12 cellular contexts compared by ENCODE assay signal in genomic region chr11:66067640-66068039, GRCh38. TPM values are rescaled to one million over a fixed set of nuclear protein-coding genes. Genes with fewer than 3 reads are reported as not detected.
DNase-seq lines count a peak whose midpoint lies in the region; ATAC-seq and TF ChIP-seq lines count a peak whose summit lies in the region.
"Had no signal": no experiment of that assay in that cellular context is flagged by ENCODE, and none has a peak within 500 bp of the region (broad histone marks: within the 10 kb centered on the region; RNA-seq: fewer than 3 reads in every experiment).

No MANE protein-coding gene starts in this region.

- H3K4me1 ChIP-seq in heart left ventricle (peaks cover 0 to 53% (median 33%) of the 10 kb centered on the region in 12 donors), upper lobe of right lung (peaks cover 26% of the 10 kb centered on the region)
- peaks cover 13 to 14% of the 10 kb centered on the region in 2 donors for H3K4me1 ChIP-seq in naive thymus-derived CD4-positive, alpha-beta T cell (ENCODE audit: control insufficient read depth in 2 of 2, insufficient read depth in 2 of 2, low read length in 2 of 2)

- intact Hi-C loops in heart left ventricle (cut with DNase I) = loop anchor here in 4 of 10 donors (1.0 to 5.0 kb wide), 3 partner anchors 15 to 65 kb away; partner anchors contain the start of gene SF3B2 (in 2 of the 4)
- intact Hi-C loops in left cardiac atrium (cut with DNase I) = no loop called here
- intact Hi-C loops in naive thymus-derived CD4-positive, alpha-beta T cell (cut with micrococcal nuclease) = loop anchor here (1.0 to 5.0 kb wide), 7 partner anchors 23 to 67 kb away; partner anchors contain the start of genes BANF1 (in 1 of the 2) and EIF1AD (in 1 of the 2)
- intact Hi-C loops in upper lobe of right lung (cut with DNase I) = loop anchor here (10.0 kb wide), 1 partner anchor 67 kb away; no protein-coding TSS in a partner anchor

- H3K36me3 Mint-ChIP-seq in activated naive CD8-positive, alpha-beta T cell treated with anti-CD3 and anti-CD28 coated beads for 36 hours = peaks cover 77% of the 10 kb centered on the region
- peaks cover 22 to 58% (median 44%) of the 10 kb centered on the region in 5 donors for H3K36me3 Mint-ChIP-seq in naive thymus-derived CD4-positive, alpha-beta T cell

- TF ChIP-seq CTCF in heart left ventricle (IDR thresholded peaks at IDR 0.05) (no peak), upper lobe of right lung (IDR thresholded peaks at IDR 0.05) (no peak)

- peak overlapping the region; percentile 94 for H3K27ac Mint-ChIP-seq in activated naive CD8-positive, alpha-beta T cell treated with anti-CD3 and anti-CD28 coated beads for 36 hours
- peak overlapping the region; percentile 72 to 99 (median 93) for H3K27ac Mint-ChIP-seq in naive thymus-derived CD4-positive, alpha-beta T cell

- POLR2A ChIA-PET in naive thymus-derived CD4-positive, alpha-beta T cell (lab: Charles Lee) = interaction anchor here (1.2 to 8.2 kb wide), 10 partner anchors 9 to 65 kb away, joined by 3 to 139 read pairs (median 6); partner anchors contain the start of genes BANF1, EIF1AD and SF3B2

- peak overlapping the region in 10 of 12 donors; percentile 95 to 100 (median 100) for H3K27ac ChIP-seq in heart left ventricle
- peak overlapping the region; percentile 44 for H3K27ac ChIP-seq in naive thymus-derived CD4-positive, alpha-beta T cell (ENCODE audit: low read depth, low read length)
- H3K27ac ChIP-seq in upper lobe of right lung = peak overlapping the region; percentile 55
- H3K27ac ChIP-seq: SJSA1 had no signal

- H3K4me3 Mint-ChIP-seq in activated naive CD8-positive, alpha-beta T cell treated with anti-CD3 and anti-CD28 coated beads for 36 hours = no peak overlapping the region
- peak overlapping the region in 1 of 10 donors; percentile 93 for H3K4me3 Mint-ChIP-seq in naive thymus-derived CD4-positive, alpha-beta T cell

- H3K9me3 ChIP-seq in heart left ventricle (no peaks in the 10 kb centered on the region), upper lobe of right lung (no peaks in the 10 kb centered on the region)
- H3K9me3 ChIP-seq in naive thymus-derived CD4-positive, alpha-beta T cell (ENCODE audit: control insufficient read depth in 2 of 3, low read length in 3 of 3) = no peaks in the 10 kb centered on the region

- H3K27me3 Mint-ChIP-seq in activated naive CD8-positive, alpha-beta T cell treated with anti-CD3 and anti-CD28 coated beads for 36 hours = no peaks in the 10 kb centered on the region
- no peaks in the 10 kb centered on the region for H3K27me3 Mint-ChIP-seq in naive thymus-derived CD4-positive, alpha-beta T cell

- peaks cover 64% of the 10 kb centered on the region for H3K4me1 Mint-ChIP-seq in activated naive CD8-positive, alpha-beta T cell treated with anti-CD3 and anti-CD28 coated beads for 36 hours
- H3K4me1 Mint-ChIP-seq in naive thymus-derived CD4-positive, alpha-beta T cell = peaks cover 44 to 67% (median 55%) of the 10 kb centered on the region in 7 donors

- ATAC-seq in heart left ventricle = no peak
- ATAC-seq in left cardiac atrium = no peak
- ATAC-seq in naive thymus-derived CD4-positive, alpha-beta T cell = no peak
- ATAC-seq in upper lobe of right lung = no peak
- ATAC-seq in HG03175 (IDR thresholded peaks at IDR 0.05; ENCODE audit: unreplicated experiment) = no peak

- H3K4me3 ChIP-seq in heart left ventricle (no peak overlapping the region), upper lobe of right lung (no peak overlapping the region)
- H3K4me3 ChIP-seq in naive thymus-derived CD4-positive, alpha-beta T cell (ENCODE audit: low read length) = no peak overlapping the region
- H3K4me3 ChIP-seq: coronary artery, GM12878, SJSA1 had no signal

- no peaks in the 10 kb centered on the region for H3K27me3 ChIP-seq in heart left ventricle
- no peaks in the 10 kb centered on the region for H3K27me3 ChIP-seq in naive thymus-derived CD4-positive, alpha-beta T cell (ENCODE audit: control insufficient read depth in 2 of 2, insufficient read depth in 2 of 2, low read length in 2 of 2)
- no peaks in the 10 kb centered on the region for H3K27me3 ChIP-seq in upper lobe of right lung
- H3K27me3 ChIP-seq: SJSA1 had no signal

- no peak for TF ChIP-seq POLR2A in heart left ventricle (IDR thresholded peaks at IDR 0.05)

- DNase-seq in heart left ventricle = no peak
- no peak for DNase-seq in left cardiac atrium
- DNase-seq in activated naive CD8-positive, alpha-beta T cell treated with anti-CD3 and anti-CD28 coated beads for 36 hours = no peak
- no peak for DNase-seq in naive thymus-derived CD4-positive, alpha-beta T cell
- DNase-seq in upper lobe of right lung = no peak
- DNase-seq in NCI-H748 (lab: John Stamatoyannopoulos, UW; ENCODE audit: unreplicated experiment) = no peak
- no peak for DNase-seq in AG08395 (ENCODE audit: low spot score)

- H3K9me3 Mint-ChIP-seq in activated naive CD8-positive, alpha-beta T cell treated with anti-CD3 and anti-CD28 coated beads for 36 hours = peaks cover 2% of the 10 kb centered on the region
- H3K9me3 Mint-ChIP-seq in naive thymus-derived CD4-positive, alpha-beta T cell = peaks cover 0 to 8% (median 0%) of the 10 kb centered on the region in 11 donors

- H3K36me3 ChIP-seq in heart left ventricle (peaks cover 0 to 69% (median 59%) of the 10 kb centered on the region in 9 donors), upper lobe of right lung (peaks cover 63% of the 10 kb centered on the region)
- H3K36me3 ChIP-seq in naive thymus-derived CD4-positive, alpha-beta T cell (ENCODE audit: control insufficient read depth in 2 of 3, insufficient read depth in 3 of 3, low read length in 3 of 3) = peaks cover 18 to 54% (median 36%) of the 10 kb centered on the region in 3 experiments

- CTCF ChIA-PET in naive thymus-derived CD4-positive, alpha-beta T cell (lab: Charles Lee) = interaction anchor here (0.5 to 8.7 kb wide), 21 partner anchors 9 to 291 kb away, joined by 3 to 67 read pairs (median 5); partner anchors contain the start of genes BANF1 and SF3B2

- 85 to 99% (median 96%) methylated on average over 4 of the region's 4 CpGs for WGBS in heart left ventricle, 4 donors

RNA-seq across cellular contexts. Expression of gene PACS1, which starts 2.4 kb away (rescaled TPM):
- total RNA-seq in heart left ventricle = 100 to 1,000 TPM in 3 of 9 donors, 10 to 100 TPM in 6; 39.2 to 151 (median 90.4) TPM
- polyA plus RNA-seq in heart left ventricle = 10 to 100 TPM; 30.6 to 40.2 TPM
- total RNA-seq in left cardiac atrium = 10 to 100 TPM; 51.6 to 74.4 TPM
- total RNA-seq in activated naive CD8-positive, alpha-beta T cell treated with anti-CD3 and anti-CD28 coated beads for 36 hours = 10 to 100 TPM; 58.4 to 61.4 TPM
- 100 to 1,000 TPM; 100 to 314 (median 252) TPM for total RNA-seq in naive thymus-derived CD4-positive, alpha-beta T cell
- polyA plus RNA-seq in naive thymus-derived CD4-positive, alpha-beta T cell = 100 to 1,000 TPM in 1 of 2 donors, 10 to 100 TPM in 1; 48.0 to 116 TPM
- 55.9 TPM for total RNA-seq in upper lobe of right lung

RNA-seq across cellular contexts. Expression of gene SF3B2, which starts 15.5 kb away (rescaled TPM):
- total RNA-seq in heart left ventricle (10 to 100 TPM; 69.8 to 92.9 (median 79.6) TPM), left cardiac atrium (100 to 1,000 TPM in 1 of 2 donors, 10 to 100 TPM in 1; 78.7 to 101 TPM), upper lobe of right lung (149 TPM)
- polyA plus RNA-seq in heart left ventricle = 100 to 1,000 TPM in 1 of 2 donors, 10 to 100 TPM in 1; 43.5 to 106 TPM
- 100 to 1,000 TPM; 268 TPM for total RNA-seq in activated naive CD8-positive, alpha-beta T cell treated with anti-CD3 and anti-CD28 coated beads for 36 hours
- total RNA-seq in naive thymus-derived CD4-positive, alpha-beta T cell = 100 to 1,000 TPM; 163 to 248 (median 206) TPM
- 100 to 1,000 TPM in 1 of 2 donors, 10 to 100 TPM in 1; 81.8 to 140 TPM for polyA plus RNA-seq in naive thymus-derived CD4-positive, alpha-beta T cell

RNA-seq across cellular contexts. Expression of gene GAL3ST3, which starts 18.7 kb away (rescaled TPM):
- total RNA-seq in heart left ventricle (1 to 10 TPM in 8 of 9 donors, under 1 TPM in 1; 0.96 to 4.9 (median 2.4) TPM), left cardiac atrium (1 to 10 TPM; 7.8 to 9.8 TPM), upper lobe of right lung (not detected)
- 1 to 10 TPM in 1 of 2 donors, under 1 TPM in 1; 0.08 to 1.1 TPM for polyA plus RNA-seq in heart left ventricle
- under 1 TPM; 0.70 to 0.95 TPM for total RNA-seq in activated naive CD8-positive, alpha-beta T cell treated with anti-CD3 and anti-CD28 coated beads for 36 hours
- total RNA-seq in naive thymus-derived CD4-positive, alpha-beta T cell = not detected
- polyA plus RNA-seq in naive thymus-derived CD4-positive, alpha-beta T cell = not detected
- total RNA-seq: GM12878, SJSA1 had no signal

RNA-seq across cellular contexts. Expression of gene CATSPER1, which starts 41.4 kb away (rescaled TPM):
- total RNA-seq in heart left ventricle = under 1 TPM in 2 of 9 donors, not detected in 7; 0.35 to 0.91 TPM
- under 1 TPM in 1 of 2 donors, not detected in 1; 0.12 TPM for polyA plus RNA-seq in heart left ventricle
- under 1 TPM in 1 of 2 donors, not detected in 1; 0.26 TPM for total RNA-seq in left cardiac atrium
- total RNA-seq in activated naive CD8-positive, alpha-beta T cell treated with anti-CD3 and anti-CD28 coated beads for 36 hours = not detected
- 1 to 10 TPM in 2 of 5 experiments, not detected in 3; 1.4 to 4.2 TPM for total RNA-seq in naive thymus-derived CD4-positive, alpha-beta T cell
- polyA plus RNA-seq in naive thymus-derived CD4-positive, alpha-beta T cell = not detected
- 3.4 TPM for total RNA-seq in upper lobe of right lung
- total RNA-seq: GM12878, H1 had no signal
- polyA plus RNA-seq: H1 had no signal

RNA-seq across cellular contexts. Expression of gene CST6, which starts 55.8 kb away (rescaled TPM):
- total RNA-seq in heart left ventricle (1 to 10 TPM in 3 of 9 donors, under 1 TPM in 1, not detected in 5; 0.87 to 8.3 (median 2.3) TPM), left cardiac atrium (1 to 10 TPM in 1 of 2 donors, under 1 TPM in 1; 0.91 to 2.6 TPM), upper lobe of right lung (23.7 TPM)
- polyA plus RNA-seq in heart left ventricle = 1 to 10 TPM in 1 of 2 donors, not detected in 1; 6.3 TPM
- total RNA-seq in activated naive CD8-positive, alpha-beta T cell treated with anti-CD3 and anti-CD28 coated beads for 36 hours = not detected
- total RNA-seq in naive thymus-derived CD4-positive, alpha-beta T cell = under 1 TPM in 1 of 5 experiments, not detected in 4; 0.42 TPM
- not detected for polyA plus RNA-seq in naive thymus-derived CD4-positive, alpha-beta T cell
- total RNA-seq: GM12878, SJSA1 had no signal
- polyA plus RNA-seq: GM12878 had no signal

Comparison
In these comparisons a context has a peak if more than half of its experiments do, and no peak if none do; other contexts are left out.
1. H3K27ac ChIP-seq: peak in every context shown above with its lines; median percentile 100 in heart left ventricle; 55 in upper lobe of right lung; 44 in naive thymus-derived CD4-positive, alpha-beta T cell.
2. intact Hi-C loops: an anchor here in naive thymus-derived CD4-positive, alpha-beta T cell (1.0 to 5.0 kb wide) and upper lobe of right lung (10.0 kb wide); none called in left cardiac atrium.